Comparison of ENCODE assay signal across 16 cellular contexts in the genomic region with DNA sequence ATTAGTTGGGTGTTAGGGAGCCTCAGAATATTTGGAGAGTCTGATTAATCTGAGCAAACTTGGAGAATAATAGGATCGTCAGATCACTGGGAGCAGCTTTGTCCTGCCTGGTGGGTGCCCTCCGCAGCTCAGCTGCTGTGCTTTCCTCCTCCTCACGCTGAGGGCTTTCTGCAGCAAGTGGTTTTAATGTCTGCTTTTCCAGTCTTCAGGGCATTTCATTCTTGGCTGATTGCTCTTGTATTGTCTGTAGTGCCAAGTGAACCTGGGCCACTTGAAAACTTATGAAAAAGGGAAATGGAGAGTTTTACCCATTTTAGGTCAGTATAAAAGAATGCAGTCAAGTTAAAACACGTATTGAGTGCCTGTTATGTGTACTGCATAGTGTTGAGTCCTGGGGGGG.
"Had no signal": no experiment of that assay in that cellular context is flagged by ENCODE, and none has a peak within 500 bp of the region (broad histone marks: within the 10 kb centered on the region; RNA-seq: fewer than 3 reads in every experiment).

No MANE protein-coding gene starts in this region.

- H3K27me3 ChIP-seq: left lung, right atrium auricular region, tibial nerve, uterus had no signal

- H3K4me3 ChIP-seq: left lung, right atrium auricular region, tibial nerve, uterus had no signal

- ATAC-seq: left lung; natural killer cell treated with Interleukin-12 subunit alpha and Interleukin-12 subunit beta and Interleukin-15 and Interleukin-18, amount 100 ng/mL, for 72 hours had no signal

- H3K4me1 ChIP-seq: left lung, right atrium auricular region, uterus had no signal

- H3K9me3 ChIP-seq: left lung, right atrium auricular region, tibial nerve, uterus had no signal

- H3K9me3 Mint-ChIP-seq: memory B cell had no signal

- H3K4me1 Mint-ChIP-seq: activated naive CD8-positive, alpha-beta T cell treated with anti-CD3 and anti-CD28 coated beads, Interleukin-2, amount 10 ng/mL, durations not matched to agents 7 days and 5 days; memory B cell had no signal

- H3K4me3 Mint-ChIP-seq: activated naive CD8-positive, alpha-beta T cell treated with anti-CD3 and anti-CD28 coated beads, Interleukin-2, amount 10 ng/mL, durations not matched to agents 7 days and 5 days; activated T-helper 1 cell treated with anti-CD3 and anti-CD28 coated beads, Interleukin-12 subunit alpha, Interleukin-12 subunit beta, Interleukin-2, Interleukin-4 antibody, amounts not matched to agents 30 ng/mL and 10 ng/mL and 1 ng/mL, durations not matched to agents 14 hours and 24 hours and 36 hours; memory B cell; natural killer cell treated with Interleukin-12 subunit alpha and Interleukin-12 subunit beta and Interleukin-15 and Interleukin-18, amount 100 ng/mL, for 72 hours had no signal

- H3K27me3 Mint-ChIP-seq: activated naive CD8-positive, alpha-beta T cell treated with anti-CD3 and anti-CD28 coated beads, Interleukin-2, amount 10 ng/mL, durations not matched to agents 7 days and 5 days; memory B cell; natural killer cell treated with Interleukin-12 subunit alpha and Interleukin-12 subunit beta and Interleukin-15 and Interleukin-18, amount 100 ng/mL, for 72 hours had no signal

- H3K27ac ChIP-seq: left lung, right atrium auricular region, tibial nerve, uterus had no signal

- H3K36me3 Mint-ChIP-seq: activated naive CD8-positive, alpha-beta T cell treated with anti-CD3 and anti-CD28 coated beads, Interleukin-2, amount 10 ng/mL, durations not matched to agents 7 days and 5 days; memory B cell; natural killer cell treated with Interleukin-12 subunit alpha and Interleukin-12 subunit beta and Interleukin-15 and Interleukin-18, amount 100 ng/mL, for 72 hours had no signal

- H3K36me3 ChIP-seq: left lung, right atrium auricular region, tibial nerve, uterus had no signal

- H3K27ac Mint-ChIP-seq: activated naive CD8-positive, alpha-beta T cell treated with anti-CD3 and anti-CD28 coated beads, Interleukin-2, amount 10 ng/mL, durations not matched to agents 7 days and 5 days; activated T-helper 1 cell treated with anti-CD3 and anti-CD28 coated beads, Interleukin-12 subunit alpha, Interleukin-12 subunit beta, Interleukin-2, Interleukin-4 antibody, amounts not matched to agents 30 ng/mL and 10 ng/mL and 1 ng/mL, durations not matched to agents 14 hours and 24 hours and 36 hours; memory B cell; natural killer cell treated with Interleukin-12 subunit alpha and Interleukin-12 subunit beta and Interleukin-15 and Interleukin-18, amount 100 ng/mL, for 72 hours had no signal

- DNase-seq: activated CD4-positive, alpha-beta T cell treated with anti-CD3 and anti-CD28 coated beads, Interleukin-2, amount 50 U/mL, for 1 hour; activated CD8-positive, alpha-beta memory T cell treated with anti-CD3 and anti-CD28 coated beads for 24 hours; activated naive CD8-positive, alpha-beta T cell treated with anti-CD3 and anti-CD28 coated beads, Interleukin-2, amount 10 ng/mL, durations not matched to agents 7 days and 5 days; erythroblast; hippocampal formation; left lung; nucleus accumbens; posterior cingulate gyrus; stimulated activated CD4-positive, alpha-beta T cell treated with anti-CD3 and anti-CD28 coated beads, Interleukin-4, amount 100 ng/mL, for 24 hours; stimulated activated naive CD4-positive, alpha-beta T cell; uterus had no signal
